7 cellular contexts compared by ENCODE assay signal in the genomic region with DNA sequence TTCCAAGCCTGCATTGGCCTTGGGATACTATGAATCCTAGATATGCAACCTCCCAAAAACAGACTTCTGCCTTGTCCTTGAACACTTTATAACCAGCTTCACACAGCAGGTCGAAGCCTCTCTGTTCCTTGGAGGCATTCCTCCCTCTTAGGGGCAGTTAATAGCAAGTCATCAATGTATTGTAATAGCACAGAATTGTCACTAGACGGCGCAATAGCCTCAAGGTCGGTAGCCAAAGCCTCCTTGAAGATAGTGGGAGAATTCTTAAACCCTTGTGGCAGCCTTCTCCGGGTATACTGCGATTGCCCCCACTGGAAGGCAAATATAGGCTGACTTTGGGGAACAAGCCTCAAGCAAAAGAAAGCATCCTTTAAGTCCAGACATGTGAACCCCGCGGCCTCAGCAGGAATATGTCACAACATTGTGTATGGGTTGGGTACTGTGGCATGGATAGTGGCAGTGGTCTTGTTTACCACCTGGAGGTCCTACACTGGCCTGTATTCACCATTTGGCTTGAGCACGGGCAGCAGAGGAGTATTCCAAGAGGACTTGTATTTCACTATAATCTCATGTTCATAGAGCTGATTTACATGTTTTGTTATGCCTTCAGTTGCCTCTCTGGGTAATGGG.
A peak's percentile ranks its signal among the peaks of the same experiment; 100 is the strongest.
DNase-seq lines count a peak whose midpoint lies in the region; ATAC-seq, FAIRE-seq and TF ChIP-seq lines count a peak whose summit lies in the region.

No MANE protein-coding gene starts in this region.

- DNase-seq in EH (ENCODE audit: low read depth) (peak; percentile 45), HTR-8/SVneo (ENCODE audit: insufficient read length, low spot score) (peak; percentile 17), SKM-1 treated with dmso at 0.1 percent for 144 hours (lab: John Stamatoyannopoulos, UW; ENCODE audit: unreplicated experiment) (peak; percentile 56), fibroblast of peridontal ligament (ENCODE audit: extremely low read depth) (peak; percentile 7), omental fat pad (ENCODE audit: low spot score) (no peak), GM12892 (ENCODE audit: insufficient read length) (no peak), DMS153 (lab: John Stamatoyannopoulos, UW) (no peak)

- no peak for TF ChIP-seq CTCF in omental fat pad (IDR thresholded peaks at IDR 0.05)

- peak; percentile 6 for ATAC-seq in omental fat pad (ENCODE audit: low FRiP score)

- FAIRE-seq in HTR-8/SVneo (lab: Jason Lieb, UNC) (peak; percentile 62), GM12892 (lab: Jason Lieb, UNC) (no peak)

- no peak for TF ChIP-seq POLR2A in GM12892 (IDR thresholded peaks at IDR 0.05; ENCODE audit: low read depth, low read length)

Comparison
In these comparisons a context has a peak if more than half of its experiments do, and no peak if none do; other contexts are left out.
1. DNase-seq: peak in EH (single experiment), HTR-8/SVneo (single experiment), SKM-1 treated with dmso at 0.1 percent for 144 hours (single experiment) and fibroblast of peridontal ligament (single experiment); none in omental fat pad (single experiment), GM12892 (single experiment) and DMS153 (single experiment).